ENCODE assay signal across 18 cellular contexts in the genomic region with DNA sequence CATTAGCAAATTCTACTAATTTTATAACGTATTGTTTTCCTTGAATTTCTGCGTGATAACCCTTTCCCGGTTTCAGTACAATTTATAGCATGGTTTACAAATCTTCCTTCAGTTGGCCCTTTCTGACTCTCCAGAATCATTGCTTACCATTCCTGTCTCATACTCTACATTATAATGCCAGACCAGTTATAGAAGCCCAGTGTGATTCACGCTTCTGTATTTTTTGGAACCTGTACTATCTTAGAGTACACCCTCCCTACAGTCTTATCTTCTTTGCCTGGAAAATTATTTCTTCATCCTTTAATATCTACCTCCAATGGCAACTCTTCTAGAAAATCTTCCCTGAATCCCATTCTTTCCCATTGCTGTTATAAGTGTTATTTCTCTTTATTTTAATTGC.
"Had no signal": no experiment of that assay in that cellular context is flagged by ENCODE, and none has a peak within 500 bp of the region (broad histone marks: within the 10 kb centered on the region; RNA-seq: fewer than 3 reads in every experiment).

No MANE protein-coding gene starts in this region.

- ATAC-seq: gastrocnemius medialis, heart right ventricle, left lung, lower lobe of right lung, mucosa of descending colon had no signal

- DNase-seq: dermis blood vessel endothelial cell; dorsolateral prefrontal cortex; effector CD4-positive, alpha-beta T cell; effector memory CD4-positive, alpha-beta T cell; foreskin melanocyte; gastrocnemius medialis; glutamatergic neuron; head of caudate nucleus; heart right ventricle; hippocampal formation; left cardiac atrium; left lung; left ventricle myocardium superior; lower lobe of right lung; mesenchymal stem cell; mucosa of descending colon had no signal

- H3K4me3 ChIP-seq: coronary artery, dorsolateral prefrontal cortex, esophagus muscularis mucosa, gastrocnemius medialis, heart right ventricle, left lung, lower lobe of right lung, mucosa of descending colon had no signal
